ENCODE assay signal across 20 cellular contexts in genomic region chr18:70430501-70431173, GRCh38.
"Had no signal": no experiment of that assay in that cellular context is flagged by ENCODE, and none has a peak within 500 bp of the region (broad histone marks: within the 10 kb centered on the region; RNA-seq: fewer than 3 reads in every experiment).

No MANE protein-coding gene starts in this region.

- H3K4me3 Mint-ChIP-seq: activated B cell treated with CpG ODN at 0.5 μM for 24 hours; activated CD4-positive, alpha-beta memory T cell treated with anti-CD3 and anti-CD28 coated beads for 36 hours; activated CD8-positive, alpha-beta memory T cell treated with anti-CD3 and anti-CD28 coated beads, Interleukin-2, amount 10 ng/mL, durations not matched to agents 7 days and 5 days; activated naive CD8-positive, alpha-beta T cell treated with anti-CD3 and anti-CD28 coated beads, Interleukin-2, amount 10 ng/mL, durations not matched to agents 7 days and 5 days; natural killer cell treated with Interleukin-12 subunit alpha and Interleukin-12 subunit beta and Interleukin-15 and Interleukin-18, amount 100 ng/mL, for 72 hours; stimulated activated naive B cell treated with anti-CD40 and anti-IgM and Interleukin-4, amounts not matched to agents 10 μg/mL and 1 μg/mL and 100 μg/mL, for 72 hours had no signal

- H3K36me3 Mint-ChIP-seq: activated CD4-positive, alpha-beta memory T cell treated with anti-CD3 and anti-CD28 coated beads for 36 hours; activated CD8-positive, alpha-beta memory T cell treated with anti-CD3 and anti-CD28 coated beads, Interleukin-2, amount 10 ng/mL, durations not matched to agents 7 days and 5 days; activated naive CD8-positive, alpha-beta T cell treated with anti-CD3 and anti-CD28 coated beads, Interleukin-2, amount 10 ng/mL, durations not matched to agents 7 days and 5 days; natural killer cell treated with Interleukin-12 subunit alpha and Interleukin-12 subunit beta and Interleukin-15 and Interleukin-18, amount 100 ng/mL, for 72 hours; stimulated activated naive B cell treated with anti-CD40 and anti-IgM and Interleukin-4, amounts not matched to agents 10 μg/mL and 1 μg/mL and 100 μg/mL, for 72 hours had no signal

- H3K27me3 ChIP-seq: body of pancreas, colonic mucosa, gastrocnemius medialis, thyroid gland had no signal

- ATAC-seq: activated CD8-positive, alpha-beta memory T cell treated with anti-CD3 and anti-CD28 coated beads, Interleukin-2, amount 10 ng/mL, durations not matched to agents 7 days and 5 days; body of pancreas; gastrocnemius medialis; left ventricle myocardium superior; natural killer cell treated with Interleukin-12 subunit alpha and Interleukin-12 subunit beta and Interleukin-15 and Interleukin-18, amount 100 ng/mL, for 72 hours; stimulated activated naive B cell treated with anti-CD40 and anti-IgM and Interleukin-4, amounts not matched to agents 10 μg/mL and 1 μg/mL and 100 μg/mL, for 72 hours had no signal

- H3K4me1 ChIP-seq: body of pancreas, colonic mucosa, gastrocnemius medialis, thyroid gland had no signal

- H3K4me1 Mint-ChIP-seq: stimulated activated naive B cell treated with anti-CD40 and anti-IgM and Interleukin-4, amounts not matched to agents 10 μg/mL and 1 μg/mL and 100 μg/mL, for 72 hours had no signal

- DNase-seq: activated B cell treated with CpG ODN at 0.5 μM for 24 hours; activated CD4-positive, alpha-beta memory T cell treated with anti-CD3 and anti-CD28 coated beads for 36 hours; activated CD4-positive, alpha-beta T cell treated with anti-CD3 and anti-CD28 coated beads for 4 hours; activated CD8-positive, alpha-beta memory T cell treated with anti-CD3 and anti-CD28 coated beads, Interleukin-2, amount 10 ng/mL, durations not matched to agents 7 days and 5 days; activated naive CD4-positive, alpha-beta T cell treated with Interleukin-2 at 50 U/mL for 16 hours; activated naive CD8-positive, alpha-beta T cell treated with anti-CD3 and anti-CD28 coated beads, Interleukin-2, amount 10 ng/mL, durations not matched to agents 7 days and 5 days; amygdala; body of pancreas; caudate nucleus; colonic mucosa; gastrocnemius medialis; head of caudate nucleus; left ventricle myocardium superior; posterior cingulate gyrus; retina; stimulated activated naive B cell treated with anti-CD40 and anti-IgM and Interleukin-4, amounts not matched to agents 10 μg/mL and 1 μg/mL and 100 μg/mL, for 72 hours; T-helper 9 cell; thyroid gland had no signal

- H3K4me3 ChIP-seq: body of pancreas, colonic mucosa, gastrocnemius medialis, thyroid gland had no signal

- H3K9me3 Mint-ChIP-seq: activated B cell treated with CpG ODN at 0.5 μM for 24 hours; activated CD4-positive, alpha-beta memory T cell treated with anti-CD3 and anti-CD28 coated beads for 36 hours; activated naive CD8-positive, alpha-beta T cell treated with anti-CD3 and anti-CD28 coated beads, Interleukin-2, amount 10 ng/mL, durations not matched to agents 7 days and 5 days; activated T-helper 2 cell treated with anti-CD3 and anti-CD28 coated beads, Interferon-gamma antibody, Interleukin-2, Interleukin-4, amounts not matched to agents 10 μg/mL and 5 μg/mL and 100 μg/mL, durations not matched to agents 14 hours and 24 hours and 36 hours; natural killer cell treated with Interleukin-12 subunit alpha and Interleukin-12 subunit beta and Interleukin-15 and Interleukin-18, amount 100 ng/mL, for 72 hours; stimulated activated naive B cell treated with anti-CD40 and anti-IgM and Interleukin-4, amounts not matched to agents 10 μg/mL and 1 μg/mL and 100 μg/mL, for 72 hours had no signal

- H3K27me3 Mint-ChIP-seq: activated B cell treated with CpG ODN at 0.5 μM for 24 hours; activated CD4-positive, alpha-beta memory T cell treated with anti-CD3 and anti-CD28 coated beads for 36 hours; natural killer cell treated with Interleukin-12 subunit alpha and Interleukin-12 subunit beta and Interleukin-15 and Interleukin-18, amount 100 ng/mL, for 72 hours had no signal

- H3K36me3 ChIP-seq: colonic mucosa, gastrocnemius medialis, thyroid gland had no signal

- H3K27ac Mint-ChIP-seq: activated B cell treated with CpG ODN at 0.5 μM for 24 hours; activated CD4-positive, alpha-beta memory T cell treated with anti-CD3 and anti-CD28 coated beads for 36 hours; activated CD8-positive, alpha-beta memory T cell treated with anti-CD3 and anti-CD28 coated beads, Interleukin-2, amount 10 ng/mL, durations not matched to agents 7 days and 5 days; activated naive CD8-positive, alpha-beta T cell treated with anti-CD3 and anti-CD28 coated beads, Interleukin-2, amount 10 ng/mL, durations not matched to agents 7 days and 5 days; activated T-helper 2 cell treated with anti-CD3 and anti-CD28 coated beads, Interferon-gamma antibody, Interleukin-2, Interleukin-4, amounts not matched to agents 10 μg/mL and 5 μg/mL and 100 μg/mL, durations not matched to agents 14 hours and 24 hours and 36 hours; natural killer cell treated with Interleukin-12 subunit alpha and Interleukin-12 subunit beta and Interleukin-15 and Interleukin-18, amount 100 ng/mL, for 72 hours; stimulated activated naive B cell treated with anti-CD40 and anti-IgM and Interleukin-4, amounts not matched to agents 10 μg/mL and 1 μg/mL and 100 μg/mL, for 72 hours had no signal

- H3K9me3 ChIP-seq: body of pancreas, colonic mucosa, gastrocnemius medialis, thyroid gland had no signal

- H3K27ac ChIP-seq: body of pancreas, colonic mucosa, gastrocnemius medialis, thyroid gland had no signal
